12 cellular contexts compared by ENCODE assay signal in genomic region chr1:156080598-156081173, GRCh38. TPM values are rescaled to one million over a fixed set of nuclear protein-coding genes. Genes with fewer than 3 reads are reported as not detected.
DNase-seq lines count a peak whose midpoint lies in the region; ATAC-seq and TF ChIP-seq lines count a peak whose summit lies in the region.
"Had no signal": no experiment of that assay in that cellular context is flagged by ENCODE, and none has a peak within 500 bp of the region (broad histone marks: within the 10 kb centered on the region; RNA-seq: fewer than 3 reads in every experiment).

No MANE protein-coding gene starts in this region.

- no peaks in the 10 kb centered on the region for H3K9me3 Mint-ChIP-seq in activated CD4-positive, alpha-beta T cell treated with anti-CD3 and anti-CD28 coated beads for 36 hours (ENCODE audit: low read depth)
- peaks cover 0 to 20% (median 4%) of the 10 kb centered on the region in 7 donors for H3K9me3 Mint-ChIP-seq in CD14-positive monocyte

- H3K4me1 Mint-ChIP-seq in activated CD4-positive, alpha-beta T cell treated with anti-CD3 and anti-CD28 coated beads for 36 hours: peaks cover 5% of the 10 kb centered on the region
- H3K4me1 Mint-ChIP-seq in CD14-positive monocyte: peaks cover 25% of the 10 kb centered on the region

- H3K9me3 ChIP-seq in SJCRH30 (replicated peaks): no peaks in the 10 kb centered on the region
- H3K9me3 ChIP-seq in colonic mucosa: no peaks in the 10 kb centered on the region
- H3K9me3 ChIP-seq: ascending aorta had no signal

- POLR2A ChIA-PET in activated CD4-positive, alpha-beta T cell treated with anti-CD3 and anti-CD28 coated beads for 36 hours (lab: Charles Lee): no interaction called here

- DNase-seq in activated CD4-positive, alpha-beta T cell treated with anti-CD3 and anti-CD28 coated beads for 36 hours: no peak
- no peak for DNase-seq in activated CD4-positive, alpha-beta T cell treated with anti-CD3 and anti-CD28 coated beads for 48 hours
- DNase-seq in SJCRH30 (no peak), epithelial cell of proximal tubule (ENCODE audit: low read depth) (no peak), retinal pigment epithelial cell (ENCODE audit: low read depth) (no peak), CD14-positive monocyte (ENCODE audit: low spot score) (no peak), colonic mucosa (no peak)
- DNase-seq: small intestine had no signal

- intact Hi-C loops in activated CD4-positive, alpha-beta T cell treated with anti-CD3 and anti-CD28 coated beads for 36 hours (cut with DNase I, micrococcal nuclease): no loop called here
- intact Hi-C loops in CD14-positive monocyte (cut with micrococcal nuclease) (no loop called here), colonic mucosa (cut with DNase I) (no loop called here)

- peak overlapping the region; percentile 17 for H3K4me3 Mint-ChIP-seq in activated CD4-positive, alpha-beta T cell treated with anti-CD3 and anti-CD28 coated beads for 36 hours
- peak overlapping the region in 1 of 2 donors; percentile 76 for H3K4me3 Mint-ChIP-seq in CD14-positive monocyte

- peak overlapping the region; percentile 50; the same call in 1 of the 2 replicates for H3K27ac ChIP-seq in SJCRH30
- H3K27ac ChIP-seq in colonic mucosa: no peak overlapping the region
- H3K27ac ChIP-seq: ascending aorta had no signal

- no peak overlapping the region for H3K27ac Mint-ChIP-seq in activated CD4-positive, alpha-beta T cell treated with anti-CD3 and anti-CD28 coated beads for 36 hours
- H3K27ac Mint-ChIP-seq in CD14-positive monocyte: no peak overlapping the region

- ATAC-seq in activated CD4-positive, alpha-beta T cell treated with anti-CD3 and anti-CD28 coated beads for 36 hours: no peak
- ATAC-seq in HG02981 (IDR thresholded peaks at IDR 0.05; ENCODE audit: unreplicated experiment): no peak

- H3K27me3 Mint-ChIP-seq in activated CD4-positive, alpha-beta T cell treated with anti-CD3 and anti-CD28 coated beads for 36 hours: peaks cover 18% of the 10 kb centered on the region
- H3K27me3 Mint-ChIP-seq in CD14-positive monocyte (ENCODE audit: low read depth in 3 of 3): peaks cover 86 to 99% (median 90%) of the 10 kb centered on the region in 3 donors

- H3K27me3 ChIP-seq in SJCRH30 (no peaks in the 10 kb centered on the region), colonic mucosa (no peaks in the 10 kb centered on the region)
- H3K27me3 ChIP-seq: ascending aorta had no signal

- no peaks in the 10 kb centered on the region for H3K36me3 Mint-ChIP-seq in activated CD4-positive, alpha-beta T cell treated with anti-CD3 and anti-CD28 coated beads for 36 hours (ENCODE audit: low read depth)
- H3K36me3 Mint-ChIP-seq in CD14-positive monocyte: peaks cover 7 to 8% of the 10 kb centered on the region in 2 donors

- CTCF ChIA-PET in activated CD4-positive, alpha-beta T cell treated with anti-CD3 and anti-CD28 coated beads for 36 hours (lab: Charles Lee): no interaction called here

- peak overlapping the region in 1 of 2 donors; percentile 60 for H3K9ac ChIP-seq in colonic mucosa (ENCODE audit: low read depth in 2 of 2, low read length in 2 of 2)

- H3K4me1 ChIP-seq in SJCRH30 (peaks cover 4% of the 10 kb centered on the region; the same call in 1 of the 2 replicates), colonic mucosa (no peaks in the 10 kb centered on the region)

- H3K4me3 ChIP-seq in SJCRH30: peak overlapping the region; percentile 99
- peak overlapping the region; percentile 91 for H3K4me3 ChIP-seq in epithelial cell of proximal tubule (ENCODE audit: low read depth, low read length)
- peak overlapping the region; percentile 88 for H3K4me3 ChIP-seq in retinal pigment epithelial cell (ENCODE audit: low read length)
- no peak overlapping the region for H3K4me3 ChIP-seq in colonic mucosa

- no peak for TF ChIP-seq CTCF in epithelial cell of proximal tubule (conservative IDR thresholded peaks at IDR 0.05; ENCODE audit: low read depth, low read length)
- no peak for TF ChIP-seq CTCF in retinal pigment epithelial cell (conservative IDR thresholded peaks at IDR 0.05; ENCODE audit: low read depth, low read length)
- no peak for TF ChIP-seq CTCF in CD14-positive monocyte (IDR thresholded peaks at IDR 0.05)
- no peak for TF ChIP-seq CTCF in colonic mucosa (IDR thresholded peaks at IDR 0.05)

- H3K36me3 ChIP-seq in SJCRH30 (peaks cover 8% of the 10 kb centered on the region), colonic mucosa (no peaks in the 10 kb centered on the region)
- H3K36me3 ChIP-seq: ascending aorta had no signal

RNA-seq across cellular contexts. Expression of gene MEX3A, which starts 1.6 kb away (rescaled TPM):
- under 1 TPM; 0.48 to 0.79 TPM for total RNA-seq in activated CD4-positive, alpha-beta T cell treated with anti-CD3 and anti-CD28 coated beads for 36 hours
- total RNA-seq in SJCRH30 (2014; rRNA removed; shearing (Covaris generic)): 21.8 and 22.3 TPM in 2 replicates
- total RNA-seq in epithelial cell of proximal tubule (14.8 and 19.0 TPM in 2 replicates), colonic mucosa (1 to 10 TPM; 1.6 to 3.7 TPM)
- polyA plus RNA-seq in CD14-positive monocyte: not detected

RNA-seq across cellular contexts. Expression of gene RAB25, which starts 19.7 kb away (rescaled TPM):
- under 1 TPM; 0.46 to 0.77 TPM for total RNA-seq in activated CD4-positive, alpha-beta T cell treated with anti-CD3 and anti-CD28 coated beads for 36 hours
- not detected in 2 replicates for total RNA-seq in SJCRH30 (2014; rRNA removed; shearing (Covaris generic))
- total RNA-seq in epithelial cell of proximal tubule (17.8 and 47.5 TPM in 2 replicates), colonic mucosa (100 to 1,000 TPM; 213 TPM)
- not detected for polyA plus RNA-seq in CD14-positive monocyte
- total RNA-seq: ascending aorta, NCI-H460, subcutaneous adipose tissue had no signal

RNA-seq across cellular contexts. Expression of gene LAMTOR2, which starts 26.1 kb away (rescaled TPM):
- 10 to 100 TPM; 26.1 to 50.3 TPM for total RNA-seq in activated CD4-positive, alpha-beta T cell treated with anti-CD3 and anti-CD28 coated beads for 36 hours
- 24.8 and 33.3 TPM in 2 replicates for total RNA-seq in SJCRH30 (2014; rRNA removed; shearing (Covaris generic))
- total RNA-seq in epithelial cell of proximal tubule (94.8 and 97.0 TPM in 2 replicates), colonic mucosa (10 to 100 TPM; 69.4 to 83.9 TPM)
- 100 to 1,000 TPM; 210 to 227 TPM for polyA plus RNA-seq in CD14-positive monocyte

RNA-seq across cellular contexts. Expression of gene UBQLN4, which starts 27.1 kb away (rescaled TPM):
- total RNA-seq in activated CD4-positive, alpha-beta T cell treated with anti-CD3 and anti-CD28 coated beads for 36 hours: 10 to 100 TPM; 34.5 to 49.0 TPM
- total RNA-seq in SJCRH30 (2014; rRNA removed; shearing (Covaris generic)): 34.4 and 36.5 TPM in 2 replicates
- 28.2 and 29.7 TPM in 2 replicates for total RNA-seq in epithelial cell of proximal tubule
- polyA plus RNA-seq in CD14-positive monocyte: 1 to 10 TPM; 2.3 to 2.9 TPM
- 10 to 100 TPM; 23.2 to 43.4 TPM for total RNA-seq in colonic mucosa

RNA-seq across cellular contexts. Expression of gene LMNA, which starts 33.8 kb away (rescaled TPM):
- total RNA-seq in activated CD4-positive, alpha-beta T cell treated with anti-CD3 and anti-CD28 coated beads for 36 hours: 100 to 1,000 TPM; 184 to 218 TPM
- 113 and 114 TPM in 2 replicates for total RNA-seq in SJCRH30 (2014; rRNA removed; shearing (Covaris generic))
- total RNA-seq in epithelial cell of proximal tubule: 358 and 433 TPM in 2 replicates
- 10 to 100 TPM; 16.5 to 24.7 TPM for polyA plus RNA-seq in CD14-positive monocyte
- 100 to 1,000 TPM; 414 to 610 TPM for total RNA-seq in colonic mucosa

Comparison
In these comparisons a context has a peak if more than half of its experiments do, and no peak if none do; other contexts are left out.
1. RNA of gene RAB25, which starts 19.7 kb away (total RNA-seq): 213 TPM in colonic mucosa and 17.8 to 47.5 TPM in epithelial cell of proximal tubule; 0.46 to 0.77 TPM in activated CD4-positive, alpha-beta T cell treated with anti-CD3 and anti-CD28 coated beads for 36 hours and not detected in SJCRH30; every median in the first group is over 10 times any median in the second.